1 cellular context compared by ENCODE assay signal in genomic region chr13:109371066-109371465, GRCh38.
TF ChIP-seq lines count a peak whose summit lies in the region.

No MANE protein-coding gene starts in this region.

TF ChIP-seq in IMR-90, 13 proteins besides CTCF, POLR2A, EP300 and RAD21 (continued from another document):
- TF ChIP-seq, protein P1, sequence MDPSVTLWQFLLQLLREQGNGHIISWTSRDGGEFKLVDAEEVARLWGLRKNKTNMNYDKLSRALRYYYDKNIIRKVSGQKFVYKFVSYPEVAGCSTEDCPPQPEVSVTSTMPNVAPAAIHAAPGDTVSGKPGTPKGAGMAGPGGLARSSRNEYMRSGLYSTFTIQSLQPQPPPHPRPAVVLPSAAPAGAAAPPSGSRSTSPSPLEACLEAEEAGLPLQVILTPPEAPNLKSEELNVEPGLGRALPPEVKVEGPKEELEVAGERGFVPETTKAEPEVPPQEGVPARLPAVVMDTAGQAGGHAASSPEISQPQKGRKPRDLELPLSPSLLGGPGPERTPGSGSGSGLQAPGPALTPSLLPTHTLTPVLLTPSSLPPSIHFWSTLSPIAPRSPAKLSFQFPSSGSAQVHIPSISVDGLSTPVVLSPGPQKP (IDR thresholded peaks at IDR 0.05; ENCODE audit: borderline replicate concordance, low read depth, low read length) = no peak
- TF ChIP-seq MAFK (IDR thresholded peaks at IDR 0.05; ENCODE audit: low read depth, low read length) (no peak), CHD1 (IDR thresholded peaks at IDR 0.05; ENCODE audit: low read depth, low read length) (no peak), BHLHE40 (IDR thresholded peaks at IDR 0.05; ENCODE audit: low read depth, low read length) (no peak), RFX5 (IDR thresholded peaks at IDR 0.05; ENCODE audit: low read depth, low read length) (no peak), NFE2L2 (IDR thresholded peaks at IDR 0.05; ENCODE audit: low read depth, low read length) (no peak), MAZ (IDR thresholded peaks at IDR 0.05; ENCODE audit: borderline replicate concordance, low read depth, low read length) (no peak)
- TF ChIP-seq, protein P2, sequence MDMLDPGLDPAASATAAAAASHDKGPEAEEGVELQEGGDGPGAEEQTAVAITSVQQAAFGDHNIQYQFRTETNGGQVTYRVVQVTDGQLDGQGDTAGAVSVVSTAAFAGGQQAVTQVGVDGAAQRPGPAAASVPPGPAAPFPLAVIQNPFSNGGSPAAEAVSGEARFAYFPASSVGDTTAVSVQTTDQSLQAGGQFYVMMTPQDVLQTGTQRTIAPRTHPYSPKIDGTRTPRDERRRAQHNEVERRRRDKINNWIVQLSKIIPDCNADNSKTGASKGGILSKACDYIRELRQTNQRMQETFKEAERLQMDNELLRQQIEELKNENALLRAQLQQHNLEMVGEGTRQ (IDR thresholded peaks at IDR 0.05; ENCODE audit: low read depth, low read length) = no peak
